In the genomic region with DNA sequence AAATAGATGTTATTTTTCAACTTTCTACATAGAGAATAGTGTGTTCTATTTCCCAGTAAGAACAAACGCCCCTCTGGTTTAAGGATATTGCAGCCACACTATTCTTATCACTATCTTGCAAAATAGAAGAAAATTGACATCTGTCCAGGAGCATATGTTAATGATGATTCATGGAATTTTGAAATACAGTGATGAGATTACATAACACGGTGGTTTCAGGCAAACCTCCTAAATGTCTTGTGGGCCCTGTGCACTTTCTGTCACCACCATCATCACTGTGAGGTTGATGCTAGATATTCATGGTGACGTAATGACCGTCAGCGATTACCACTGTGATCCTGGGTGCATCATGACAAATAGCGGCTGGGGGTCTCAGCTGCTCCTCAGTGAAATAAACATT, we compare ENCODE assay signal across 18 cellular contexts.
DNase-seq lines count a peak whose midpoint lies in the region; ATAC-seq and TF ChIP-seq lines count a peak whose summit lies in the region.
"Had no signal": no experiment of that assay in that cellular context is flagged by ENCODE, and none has a peak within 500 bp of the region (broad histone marks: within the 10 kb centered on the region; RNA-seq: fewer than 3 reads in every experiment).

No MANE protein-coding gene starts in this region.

- no peaks in the 10 kb centered on the region for H3K27me3 ChIP-seq in layer of hippocampus (ENCODE audit: control insufficient read depth, insufficient read depth, low read length)
- no peaks in the 10 kb centered on the region for H3K27me3 ChIP-seq in effector memory CD4-positive, alpha-beta T cell (replicated peaks; ENCODE audit: control insufficient read depth, insufficient read depth, low read length, poor library complexity, severe bottlenecking)
- H3K27me3 ChIP-seq: vagina had no signal

- peak overlapping the region; percentile 47 for H3K27ac ChIP-seq in layer of hippocampus (ENCODE audit: low read depth, low read length)
- no peak overlapping the region for H3K27ac ChIP-seq in effector memory CD4-positive, alpha-beta T cell (ENCODE audit: insufficient read depth, low read length, poor library complexity, severe bottlenecking)
- H3K27ac ChIP-seq: vagina had no signal

- H3K4me1 ChIP-seq in effector memory CD4-positive, alpha-beta T cell (ENCODE audit: control insufficient read depth, insufficient read depth, low read length, poor library complexity, severe bottlenecking): no peaks in the 10 kb centered on the region
- H3K4me1 ChIP-seq: vagina had no signal

- DNase-seq in AG10803 (ENCODE audit: low read depth): peak; percentile 17
- DNase-seq in Kasumi-1 (lab: John Stamatoyannopoulos, UW): peak; percentile 42 to 51
- peak; percentile 93 for DNase-seq in SIG-M5 treated with dmso at 0.1 percent for 504 hours (lab: John Stamatoyannopoulos, UW; ENCODE audit: unreplicated experiment)
- no peak for DNase-seq in effector memory CD4-positive, alpha-beta T cell
- no peak for DNase-seq in hepatic stellate cell (ENCODE audit: low spot score)
- no peak for DNase-seq in amygdala (lab: John Stamatoyannopoulos, UW)
- DNase-seq: activated CD4-positive, CD25-positive, alpha-beta regulatory T cell treated with anti-CD3 and anti-CD28 coated beads, Interleukin-2, amount 50 U/mL, for 72 hours; activated CD8-positive, alpha-beta memory T cell treated with anti-CD3 and anti-CD28 coated beads, Interleukin-2, amount 10 ng/mL, durations not matched to agents 7 days and 5 days; KG1; NCI-H187 treated with DMSO at 0.1 percent for 48 hours; NCI-H446 treated with DMSO at 0.1 percent for 48 hours; RPMI8226; stimulated activated CD4-positive, alpha-beta T cell treated with anti-CD3 and anti-CD28 coated beads, Interleukin-12 subunit alpha, Interleukin-12 subunit beta, amount 100 ng/mL, for 4 hours; stimulated activated naive CD8-positive, alpha-beta T cell treated with anti-CD3 and anti-CD28 coated beads, Interleukin-15, Interleukin-2, amounts not matched to agents 100 U/mL and 50 U/mL, for 24 hours; T-helper 2 cell had no signal

- TF ChIP-seq CTCF in AG10803 (conservative IDR thresholded peaks at IDR 0.05; ENCODE audit: low read length): no peak

- no peaks in the 10 kb centered on the region for H3K36me3 ChIP-seq in effector memory CD4-positive, alpha-beta T cell (ENCODE audit: control insufficient read depth, insufficient read depth, low read length)
- H3K36me3 ChIP-seq: vagina had no signal

- no peak for ATAC-seq in HG02759 (IDR thresholded peaks at IDR 0.05; ENCODE audit: unreplicated experiment)
- ATAC-seq: activated CD8-positive, alpha-beta memory T cell treated with anti-CD3 and anti-CD28 coated beads, Interleukin-2, amount 10 ng/mL, durations not matched to agents 7 days and 5 days; stimulated activated naive CD8-positive, alpha-beta T cell treated with anti-CD3 and anti-CD28 coated beads, Interleukin-15, Interleukin-2, amounts not matched to agents 100 U/mL and 50 U/mL, for 24 hours had no signal

- H3K4me3 ChIP-seq in AG10803 (ENCODE audit: low read length): no peak overlapping the region
- no peak overlapping the region for H3K4me3 ChIP-seq in effector memory CD4-positive, alpha-beta T cell (ENCODE audit: insufficient read depth, low read depth, low read length, poor library complexity, severe bottlenecking)
- H3K4me3 ChIP-seq: vagina had no signal

- H3K9me3 ChIP-seq in effector memory CD4-positive, alpha-beta T cell (ENCODE audit: control insufficient read depth, low read length): no peaks in the 10 kb centered on the region
- H3K9me3 ChIP-seq: vagina had no signal

Comparison
In these comparisons a context has a peak if more than half of its experiments do, and no peak if none do; other contexts are left out.
1. DNase-seq: peak in AG10803 (single experiment), Kasumi-1 (2 of 2) and SIG-M5 treated with dmso at 0.1 percent for 504 hours (single experiment); none in effector memory CD4-positive, alpha-beta T cell (0 of 3), hepatic stellate cell (single experiment) and amygdala (0 of 56).